9 cellular contexts compared by ENCODE assay signal in genomic region chr15:67085818-67086649, GRCh38. TPM values are rescaled to one million over a fixed set of nuclear protein-coding genes. Genes with fewer than 3 reads are reported as not detected.
DNase-seq lines count a peak whose midpoint lies in the region; ATAC-seq, FAIRE-seq and TF ChIP-seq lines count a peak whose summit lies in the region.
"Had no signal": no experiment of that assay in that cellular context is flagged by ENCODE, and none has a peak within 500 bp of the region (broad histone marks: within the 10 kb centered on the region; RNA-seq: fewer than 3 reads in every experiment).

No MANE protein-coding gene starts in this region.

- H3K27ac ChIP-seq in Karpas-422 (ENCODE audit: low read length) = no peak overlapping the region
- peak overlapping the region; percentile 15 for H3K27ac ChIP-seq in astrocyte (ENCODE audit: low read depth, low read length)
- H3K27ac ChIP-seq in naive thymus-derived CD4-positive, alpha-beta T cell (ENCODE audit: low read depth, low read length) = no peak overlapping the region
- H3K27ac ChIP-seq: VCaP had no signal

- H3K79me2 ChIP-seq in Karpas-422 (ENCODE audit: low read length) (no peaks in the 10 kb centered on the region), astrocyte (ENCODE audit: insufficient read depth, low read length) (peaks cover 97% of the 10 kb centered on the region)

- no peaks in the 10 kb centered on the region for H3K9me3 Mint-ChIP-seq in astrocyte (ENCODE audit: unreplicated experiment)
- peaks cover 0 to 3% (median 0%) of the 10 kb centered on the region in 11 donors for H3K9me3 Mint-ChIP-seq in naive thymus-derived CD4-positive, alpha-beta T cell

- H3K27me3 Mint-ChIP-seq in astrocyte (ENCODE audit: low read depth, unreplicated experiment) = no peaks in the 10 kb centered on the region
- no peaks in the 10 kb centered on the region for H3K27me3 Mint-ChIP-seq in naive thymus-derived CD4-positive, alpha-beta T cell

- intact Hi-C loops in naive thymus-derived CD4-positive, alpha-beta T cell (cut with micrococcal nuclease) = loop anchor here in 1 of 2 donors (1.0 kb wide), 1 partner anchor 21 kb away; the partner anchor contains the start of gene SMAD3

- H3K36me3 Mint-ChIP-seq in astrocyte (ENCODE audit: low read depth, unreplicated experiment) = peaks cover 16% of the 10 kb centered on the region
- peaks cover 0 to 54% (median 0%) of the 10 kb centered on the region in 5 donors for H3K36me3 Mint-ChIP-seq in naive thymus-derived CD4-positive, alpha-beta T cell

- H4K20me1 ChIP-seq in Karpas-422 (ENCODE audit: insufficient read depth, low read depth, low read length) = peaks cover 49% of the 10 kb centered on the region
- H4K20me1 ChIP-seq in astrocyte (ENCODE audit: insufficient read depth, low read length) = peaks cover 94% of the 10 kb centered on the region

- peak overlapping the region; percentile 55 for H3K27ac Mint-ChIP-seq in astrocyte (ENCODE audit: unreplicated experiment)
- H3K27ac Mint-ChIP-seq in naive thymus-derived CD4-positive, alpha-beta T cell = peak overlapping the region in 5 of 9 donors; percentile 67 to 95 (median 78)

- peak; percentile 44 for ATAC-seq in GM21447 (IDR thresholded peaks at IDR 0.05; ENCODE audit: unreplicated experiment)
- peak; percentile 75 for ATAC-seq in naive thymus-derived CD4-positive, alpha-beta T cell

- H3K9me3 ChIP-seq in Karpas-422 (ENCODE audit: low read length) = no peaks in the 10 kb centered on the region
- no peaks in the 10 kb centered on the region for H3K9me3 ChIP-seq in astrocyte (ENCODE audit: insufficient read depth, low read depth, low read length)
- H3K9me3 ChIP-seq in naive thymus-derived CD4-positive, alpha-beta T cell (ENCODE audit: control insufficient read depth in 2 of 3, low read length in 3 of 3) = no peaks in the 10 kb centered on the region

- no peak overlapping the region for H3K4me3 ChIP-seq in Karpas-422 (ENCODE audit: low read length)
- H3K4me3 ChIP-seq in astrocyte (ENCODE audit: insufficient read depth, low read depth, low read length) = no peak overlapping the region
- H3K4me3 ChIP-seq in naive thymus-derived CD4-positive, alpha-beta T cell (ENCODE audit: low read length) = peak overlapping the region; percentile 14

- TF ChIP-seq CTCF in GM10248 (IDR thresholded peaks at IDR 0.05; ENCODE audit: control extremely low read depth, extremely low read depth, low read depth, missing control alignments) (no peak), astrocyte (IDR thresholded peaks at IDR 0.05; ENCODE audit: insufficient read depth, low read depth, low read length) (no peak)

- FAIRE-seq in astrocyte (lab: Jason Lieb, UNC) = no peak

- H3K4me3 Mint-ChIP-seq in astrocyte (ENCODE audit: unreplicated experiment) = peak overlapping the region; percentile 34
- peak overlapping the region in 9 of 10 donors; percentile 3 to 98 (median 56) for H3K4me3 Mint-ChIP-seq in naive thymus-derived CD4-positive, alpha-beta T cell

- DNase-seq in GM10248 (ENCODE audit: extremely low spot score) (peak; percentile 70), Karpas-422 (no peak), astrocyte (ENCODE audit: low read depth) (peak; percentile 96), NCI-H187 (lab: John Stamatoyannopoulos, UW) (no peak), amniotic stem cell (lab: John Stamatoyannopoulos, UW) (no peak), GF-D8 (lab: John Stamatoyannopoulos, UW) (no peak)
- DNase-seq in naive thymus-derived CD4-positive, alpha-beta T cell = no peak

- peaks cover 69% of the 10 kb centered on the region for H3K4me1 ChIP-seq in Karpas-422 (ENCODE audit: low read length)
- H3K4me1 ChIP-seq in astrocyte (ENCODE audit: insufficient read depth, low read length) = peaks cover 91% of the 10 kb centered on the region
- H3K4me1 ChIP-seq in naive thymus-derived CD4-positive, alpha-beta T cell (ENCODE audit: control insufficient read depth in 2 of 2, insufficient read depth in 2 of 2, low read length in 2 of 2) = peaks cover 74 to 91% of the 10 kb centered on the region in 2 donors

- H3K9me2 ChIP-seq in Karpas-422 (replicated peaks; ENCODE audit: insufficient read depth, low read length) = no peaks in the 10 kb centered on the region

- H3K9ac ChIP-seq in Karpas-422 (ENCODE audit: low read length) (peak overlapping the region; percentile 10; the same call in 1 of the 2 replicates), astrocyte (ENCODE audit: low read length) (peak overlapping the region; percentile 37)

- CTCF ChIA-PET in GM10248 (lab: Yijun Ruan, JAX) = interaction anchor here (1.1 to 1.7 kb wide), 2 partner anchors 12 to 15 kb away, joined by 3 to 5 read pairs; no protein-coding TSS in a partner anchor
- CTCF ChIA-PET in naive thymus-derived CD4-positive, alpha-beta T cell (lab: Charles Lee) = no interaction called here

- POLR2A ChIA-PET in GM10248 (lab: Yijun Ruan, JAX) = interaction anchor here (0.6 to 1.3 kb wide), 6 partner anchors 10 to 33 kb away, joined by 3 to 6 read pairs (median 4); no protein-coding TSS in a partner anchor
- POLR2A ChIA-PET in naive thymus-derived CD4-positive, alpha-beta T cell (lab: Charles Lee) = interaction anchor here (0.8 to 2.3 kb wide), 5 partner anchors 9 to 17 kb away, joined by 3 to 6 read pairs (median 4); no protein-coding TSS in a partner anchor

- H3K36me3 ChIP-seq in Karpas-422 (ENCODE audit: insufficient read depth, low read length) = no peaks in the 10 kb centered on the region; the same call in 1 of the 2 replicates
- peaks cover 3% of the 10 kb centered on the region for H3K36me3 ChIP-seq in astrocyte (ENCODE audit: insufficient read depth, low read length)
- H3K36me3 ChIP-seq in naive thymus-derived CD4-positive, alpha-beta T cell (ENCODE audit: control insufficient read depth in 2 of 3, insufficient read depth in 3 of 3, low read length in 3 of 3) = no peaks in the 10 kb centered on the region

- H3K4me2 ChIP-seq in Karpas-422 (ENCODE audit: low read depth, low read length, poor library complexity, severe bottlenecking) (peak overlapping the region; percentile 38), astrocyte (ENCODE audit: low read length) (peak overlapping the region; percentile 42)

- peaks cover 73% of the 10 kb centered on the region for H3K4me1 Mint-ChIP-seq in astrocyte (ENCODE audit: low read depth, unreplicated experiment)
- peaks cover 56 to 97% (median 93%) of the 10 kb centered on the region in 7 donors for H3K4me1 Mint-ChIP-seq in naive thymus-derived CD4-positive, alpha-beta T cell

- H2AFZ ChIP-seq in Karpas-422 (ENCODE audit: low read length) (no peak overlapping the region), astrocyte (ENCODE audit: low read depth, low read length) (no peak overlapping the region)

- H3K27me3 ChIP-seq in Karpas-422 (ENCODE audit: low read length) = peaks cover 4% of the 10 kb centered on the region; the same call in 1 of the 2 replicates
- no peaks in the 10 kb centered on the region for H3K27me3 ChIP-seq in astrocyte (ENCODE audit: insufficient read depth, low read length)
- H3K27me3 ChIP-seq in naive thymus-derived CD4-positive, alpha-beta T cell (ENCODE audit: control insufficient read depth in 2 of 2, insufficient read depth in 2 of 2, low read length in 2 of 2) = no peaks in the 10 kb centered on the region

RNA-seq across cellular contexts. Expression of gene SMAD3, which starts 20.6 kb away (rescaled TPM):
- 12.8 and 27.7 TPM in 2 replicates for total RNA-seq in Karpas-422 (2014; rRNA removed; shearing (Covaris generic); ENCODE audit: low replicate concordance)
- 65.6 and 78.0 TPM in 2 replicates for total RNA-seq in astrocyte
- 100 to 1,000 TPM in 3 of 5 experiments, 10 to 100 TPM in 2; 27.4 to 142 (median 113) TPM for total RNA-seq in naive thymus-derived CD4-positive, alpha-beta T cell
- polyA plus RNA-seq in naive thymus-derived CD4-positive, alpha-beta T cell = 10 to 100 TPM in 1 of 2 donors, 1 to 10 TPM in 1; 4.0 to 11.5 TPM

Comparison
In these comparisons a context has a peak if more than half of its experiments do, and no peak if none do; other contexts are left out.
1. DNase-seq: peak in GM10248 (single experiment) and astrocyte (single experiment); none in Karpas-422 (single experiment), naive thymus-derived CD4-positive, alpha-beta T cell (0 of 9), NCI-H187 (0 of 2), amniotic stem cell (single experiment) and GF-D8 (single experiment).